ENCODE assay signal across 23 cellular contexts in the genomic region with DNA sequence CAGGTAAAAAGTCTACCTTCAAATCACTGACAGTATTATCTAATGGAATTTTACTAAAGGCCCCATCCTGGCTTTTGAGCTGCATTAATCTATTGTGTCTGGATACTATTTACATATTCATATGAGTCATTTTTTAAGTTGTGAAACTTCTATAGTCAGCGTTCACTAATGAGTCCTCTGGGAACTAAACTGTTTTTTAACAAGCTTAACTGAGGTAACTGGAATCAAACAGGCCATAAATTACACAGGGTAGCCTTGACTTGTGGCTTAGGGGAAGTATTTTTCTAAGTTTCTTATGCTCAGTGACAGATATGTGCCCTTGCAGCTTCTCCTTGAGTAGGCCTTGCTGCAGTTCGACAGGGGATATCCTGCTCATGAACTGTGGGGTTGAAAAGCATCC.
DNase-seq lines count a peak whose midpoint lies in the region; FAIRE-seq and TF ChIP-seq lines count a peak whose summit lies in the region.
"Had no signal": no experiment of that assay in that cellular context is flagged by ENCODE, and none has a peak within 500 bp of the region (broad histone marks: within the 10 kb centered on the region; RNA-seq: fewer than 3 reads in every experiment).

No MANE protein-coding gene starts in this region.

- H3K27ac ChIP-seq in HEK293 (ENCODE audit: extremely low read depth, low read depth, low read length) (no peak overlapping the region), subcutaneous abdominal adipose tissue (ENCODE audit: low read depth, low read length) (no peak overlapping the region), caudate nucleus (ENCODE audit: low read depth, low read length) (no peak overlapping the region)
- H3K27ac ChIP-seq: C4-2B, SJSA1 had no signal

- H3K36me3 ChIP-seq in HEK293 (ENCODE audit: control insufficient read depth in 2 of 2, insufficient read depth in 1 of 2, low read length in 2 of 2), result peaks cover 0 to 4% of the 10 kb centered on the region in 2 experiments; a peak in 1 of 3 replicates
- H3K36me3 ChIP-seq in subcutaneous abdominal adipose tissue (ENCODE audit: control insufficient read depth in 5 of 5, insufficient read depth in 5 of 5, low read length in 5 of 5), result peaks cover 0 to 10% (median 2%) of the 10 kb centered on the region in 5 donors
- H3K36me3 ChIP-seq: SJSA1 had no signal

- H3K4me1 ChIP-seq in HEK293 (ENCODE audit: control insufficient read depth, insufficient read depth, low read length), result no peaks in the 10 kb centered on the region
- H3K4me1 ChIP-seq in subcutaneous abdominal adipose tissue (ENCODE audit: control insufficient read depth in 5 of 5, insufficient read depth in 5 of 5, low read length in 5 of 5), result no peaks in the 10 kb centered on the region
- H3K4me1 ChIP-seq: SJSA1 had no signal

- H3K4me3 ChIP-seq in AG10803 (ENCODE audit: low read length), result no peak overlapping the region
- no peak overlapping the region for H3K4me3 ChIP-seq in HEK293 (ENCODE audit: low read depth, low read length)
- no peak overlapping the region for H3K4me3 ChIP-seq in epithelial cell of esophagus (ENCODE audit: low read length)
- H3K4me3 ChIP-seq in subcutaneous abdominal adipose tissue (ENCODE audit: low read depth in 1 of 5, low read length in 5 of 5), result peak overlapping the region in 4 of 5 donors; percentile 17 to 40 (median 32)
- H3K4me3 ChIP-seq: SJSA1 had no signal

- H3K9ac ChIP-seq in subcutaneous abdominal adipose tissue (ENCODE audit: low read length in 5 of 5), result no peak overlapping the region

- H3K27me3 ChIP-seq in subcutaneous abdominal adipose tissue (ENCODE audit: control insufficient read depth in 5 of 5, insufficient read depth in 4 of 5, low read length in 5 of 5), result no peaks in the 10 kb centered on the region
- H3K27me3 ChIP-seq: SJSA1 had no signal

- no peak for FAIRE-seq in GM19239 (lab: Jason Lieb, UNC)
- FAIRE-seq: G401.6, H54, RCC 7860 had no signal

- DNase-seq in AG10803 (ENCODE audit: low read depth) (peak; percentile 25), epithelial cell of esophagus (ENCODE audit: low read depth) (peak; percentile 15), GM19239 (ENCODE audit: insufficient read length, low spot score) (no peak), NCI-H187 treated with DMSO at 0.1 percent for 48 hours (lab: John Stamatoyannopoulos, UW) (no peak), caudate nucleus (lab: John Stamatoyannopoulos, UW) (no peak)
- DNase-seq: ACHN; Calu3; CD8-positive, alpha-beta memory T cell; DMS153; KBM-7; NCI-H1105 treated with DMSO at 0.1 percent for 48 hours; NCI-H2081; NCI-H2171 treated with DMSO at 0.1 percent for 48 hours; NCI-H446; NCI-H526; T-helper 1 cell had no signal

- H3K9me3 ChIP-seq in HEK293 (ENCODE audit: control insufficient read depth, insufficient read depth, low read depth, low read length), result peaks cover 9% of the 10 kb centered on the region
- H3K9me3 ChIP-seq in subcutaneous abdominal adipose tissue (ENCODE audit: control insufficient read depth in 5 of 5, low read length in 5 of 5), result peaks cover 59 to 96% (median 91%) of the 10 kb centered on the region in 5 donors

- CTCF ChIA-PET in HEK293 (lab: Yijun Ruan, JAX), result interaction anchor here (0.6 kb wide), 2 partner anchors 334 to 538 kb away, joined by 3 to 4 read pairs; no protein-coding TSS in a partner anchor

- POLR2A ChIA-PET in HEK293 (lab: Yijun Ruan, JAX), result no interaction called here

- TF ChIP-seq CTCF in AG10803 (conservative IDR thresholded peaks at IDR 0.05; ENCODE audit: low read length), result no peak
- no peak for TF ChIP-seq CTCF in HEK293 (tag by site-specific recombination; IDR thresholded peaks at IDR 0.05)
- TF ChIP-seq CTCF in epithelial cell of esophagus (IDR thresholded peaks at IDR 0.05; ENCODE audit: insufficient read depth, low read depth, low read length, missing control alignments), result no peak

TF ChIP-seq in HEK293, 187 proteins besides CTCF, POLR2A, EP300 and RAD21:
- TF ChIP-seq, protein P1, sequence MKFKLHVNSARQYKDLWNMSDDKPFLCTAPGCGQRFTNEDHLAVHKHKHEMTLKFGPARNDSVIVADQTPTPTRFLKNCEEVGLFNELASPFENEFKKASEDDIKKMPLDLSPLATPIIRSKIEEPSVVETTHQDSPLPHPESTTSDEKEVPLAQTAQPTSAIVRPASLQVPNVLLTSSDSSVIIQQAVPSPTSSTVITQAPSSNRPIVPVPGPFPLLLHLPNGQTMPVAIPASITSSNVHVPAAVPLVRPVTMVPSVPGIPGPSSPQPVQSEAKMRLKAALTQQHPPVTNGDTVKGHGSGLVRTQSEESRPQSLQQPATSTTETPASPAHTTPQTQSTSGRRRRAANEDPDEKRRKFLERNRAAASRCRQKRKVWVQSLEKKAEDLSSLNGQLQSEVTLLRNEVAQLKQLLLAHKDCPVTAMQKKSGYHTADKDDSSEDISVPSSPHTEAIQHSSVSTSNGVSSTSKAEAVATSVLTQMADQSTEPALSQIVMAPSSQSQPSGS (tag by site-specific recombination; IDR thresholded peaks at IDR 0.05; ENCODE audit: low read depth), result no peak
- 0 out of 2 replicates have a peak, but pooled peaks have one; percentile 22 for TF ChIP-seq ZNF184 (tag by site-specific recombination; IDR thresholded peaks at IDR 0.05)

Comparison
In these comparisons a context has a peak if more than half of its experiments do, and no peak if none do; other contexts are left out.
1. DNase-seq: peak in AG10803 (single experiment) and epithelial cell of esophagus (single experiment); none in GM19239 (single experiment), NCI-H187 treated with DMSO at 0.1 percent for 48 hours (single experiment) and caudate nucleus (0 of 61).
2. H3K4me3 ChIP-seq: peak in subcutaneous abdominal adipose tissue (4 of 5); none in AG10803 (single experiment), HEK293 (single experiment) and epithelial cell of esophagus (single experiment).